ENCODE assay signal across 10 cellular contexts in genomic region chr11:99370557-99371200, GRCh38.
DNase-seq lines count a peak whose midpoint lies in the region; ATAC-seq, FAIRE-seq and TF ChIP-seq lines count a peak whose summit lies in the region.
"Had no signal": no experiment of that assay in that cellular context is flagged by ENCODE, and none has a peak within 500 bp of the region (broad histone marks: within the 10 kb centered on the region; RNA-seq: fewer than 3 reads in every experiment).

No MANE protein-coding gene starts in this region.

- H3K9ac ChIP-seq in PC-3 (ENCODE audit: low read length), result no peak overlapping the region

- H3K4me3 Mint-ChIP-seq in activated naive CD8-positive, alpha-beta T cell treated with anti-CD3 and anti-CD28 coated beads, Interleukin-2, amount 50 U/mL, for 24 hours, result no peak overlapping the region
- H3K4me3 Mint-ChIP-seq: activated naive CD4-positive, alpha-beta T cell treated with anti-CD3 and anti-CD28 coated beads, Interleukin-2, amount 50 U/mL, for 24 hours had no signal

- intact Hi-C loops in PC-3 (cut with micrococcal nuclease), result no loop called here
- intact Hi-C loops in head of caudate nucleus (cut with DNase I), result no loop called here

- DNase-seq in HCEC 1CT (peak; percentile 87), PC-3 (peak; percentile 75), head of caudate nucleus (peak in 38 of 42 donors; percentile 13 to 85 (median 48)), renal cortical epithelial cell (ENCODE audit: low read depth) (peak; percentile 32), MV-4-11 (lab: John Stamatoyannopoulos, UW) (no peak), GM12891 (ENCODE audit: insufficient read length, low spot score) (no peak)
- DNase-seq in activated naive CD8-positive, alpha-beta T cell treated with anti-CD3 and anti-CD28 coated beads, Interleukin-2, amount 50 U/mL, for 24 hours, result no peak
- no peak for DNase-seq in activated CD4-positive, alpha-beta T cell treated with anti-CD3 and anti-CD28 coated beads, Interleukin-2, amount 50 U/mL, for 1 hour

- peak; percentile 99 for ATAC-seq in PC-3
- no peak for ATAC-seq in activated naive CD8-positive, alpha-beta T cell treated with anti-CD3 and anti-CD28 coated beads, Interleukin-2, amount 50 U/mL, for 24 hours

- no peak overlapping the region for H3K4me3 ChIP-seq in PC-3 (ENCODE audit: low read length)

- H4K20me1 ChIP-seq in PC-3 (ENCODE audit: low read length), result no peaks in the 10 kb centered on the region

- peaks cover 7% of the 10 kb centered on the region for H3K9me3 Mint-ChIP-seq in activated naive CD8-positive, alpha-beta T cell treated with anti-CD3 and anti-CD28 coated beads, Interleukin-2, amount 50 U/mL, for 24 hours
- H3K9me3 Mint-ChIP-seq: activated naive CD4-positive, alpha-beta T cell treated with anti-CD3 and anti-CD28 coated beads, Interleukin-2, amount 50 U/mL, for 24 hours had no signal

- no peaks in the 10 kb centered on the region for H3K79me2 ChIP-seq in PC-3 (ENCODE audit: low read length)

- H3K36me3 Mint-ChIP-seq in activated naive CD8-positive, alpha-beta T cell treated with anti-CD3 and anti-CD28 coated beads, Interleukin-2, amount 50 U/mL, for 24 hours (ENCODE audit: low read depth), result no peaks in the 10 kb centered on the region
- H3K36me3 Mint-ChIP-seq: activated naive CD4-positive, alpha-beta T cell treated with anti-CD3 and anti-CD28 coated beads, Interleukin-2, amount 50 U/mL, for 24 hours had no signal

- H3K27me3 Mint-ChIP-seq in activated naive CD8-positive, alpha-beta T cell treated with anti-CD3 and anti-CD28 coated beads, Interleukin-2, amount 50 U/mL, for 24 hours, result no peaks in the 10 kb centered on the region
- H3K27me3 Mint-ChIP-seq: activated naive CD4-positive, alpha-beta T cell treated with anti-CD3 and anti-CD28 coated beads, Interleukin-2, amount 50 U/mL, for 24 hours had no signal

- FAIRE-seq in GM12891 (lab: Jason Lieb, UNC), result no peak
- FAIRE-seq: GM12892 had no signal

- H3K9me2 ChIP-seq in PC-3 (replicated peaks; ENCODE audit: low read length), result no peaks in the 10 kb centered on the region

- H3K4me1 Mint-ChIP-seq in activated naive CD8-positive, alpha-beta T cell treated with anti-CD3 and anti-CD28 coated beads, Interleukin-2, amount 50 U/mL, for 24 hours, result no peaks in the 10 kb centered on the region
- H3K4me1 Mint-ChIP-seq: activated naive CD4-positive, alpha-beta T cell treated with anti-CD3 and anti-CD28 coated beads, Interleukin-2, amount 50 U/mL, for 24 hours had no signal

- H3K4me2 ChIP-seq in PC-3 (ENCODE audit: low read length), result peak overlapping the region; percentile 51

- POLR2A ChIA-PET in PC-3 (lab: Charles Lee; ENCODE audit: unreplicated experiment), result interaction anchor here (0.7 kb wide), 1 partner anchor 657 kb away, joined by 4 read pairs; no protein-coding TSS in a partner anchor

- TF ChIP-seq CTCF in PC-3 (conservative IDR thresholded peaks at IDR 0.05; ENCODE audit: low read depth, low read length), result no peak

- H3K9me3 ChIP-seq in PC-3 (ENCODE audit: low read length), result no peaks in the 10 kb centered on the region

- 0 out of 2 replicates have a peak, but pooled peaks cover 5% of the 10 kb centered on the region for H3K4me1 ChIP-seq in PC-3 (ENCODE audit: insufficient read depth, low read length)

- no peak overlapping the region for H2AFZ ChIP-seq in PC-3 (ENCODE audit: low read length)

- no peak overlapping the region for H3K27ac Mint-ChIP-seq in activated naive CD8-positive, alpha-beta T cell treated with anti-CD3 and anti-CD28 coated beads, Interleukin-2, amount 50 U/mL, for 24 hours
- H3K27ac Mint-ChIP-seq: activated naive CD4-positive, alpha-beta T cell treated with anti-CD3 and anti-CD28 coated beads, Interleukin-2, amount 50 U/mL, for 24 hours had no signal

- H3K36me3 ChIP-seq in PC-3 (ENCODE audit: low read depth, low read length), result no peaks in the 10 kb centered on the region

- H3K27me3 ChIP-seq in PC-3 (ENCODE audit: low read length), result no peaks in the 10 kb centered on the region

- no TSS peak for BruUV-seq in PC-3 (replicated peaks; lab: Mats Ljungman, UMichigan)

- no peak for TF ChIP-seq POLR2A in GM12891 (IDR thresholded peaks at IDR 0.05; ENCODE audit: low read depth, low read length)

- CTCF ChIA-PET in PC-3 (lab: Charles Lee), result no interaction called here

- H3F3A ChIP-seq in PC-3 (ENCODE audit: low read length, unreplicated experiment), result no peaks in the 10 kb centered on the region

- no peak overlapping the region for H3K27ac ChIP-seq in PC-3 (ENCODE audit: low read length)

TF ChIP-seq in GM12891, 5 proteins besides CTCF, POLR2A, EP300 and RAD21:
- TF ChIP-seq SPI1 (IDR thresholded peaks at IDR 0.05; ENCODE audit: low read depth, low read length) (no peak), POLR2AphosphoS5 (IDR thresholded peaks at IDR 0.05; ENCODE audit: low read depth, low read length) (no peak), TAF1 (IDR thresholded peaks at IDR 0.05; ENCODE audit: low read depth, low read length) (no peak), POU2F2 (IDR thresholded peaks at IDR 0.05; ENCODE audit: low read depth, low read length) (no peak), PAX5 (IDR thresholded peaks at IDR 0.05; ENCODE audit: insufficient read depth, low read length, severe bottlenecking) (no peak)
TF ChIP-seq in GM12891: peak in this region for 0.

Comparison
In these comparisons a context has a peak if more than half of its experiments do, and no peak if none do; other contexts are left out.
1. DNase-seq: peak in HCEC 1CT (single experiment), PC-3 (single experiment), head of caudate nucleus (38 of 42) and renal cortical epithelial cell (single experiment); none in activated naive CD8-positive, alpha-beta T cell treated with anti-CD3 and anti-CD28 coated beads, Interleukin-2, amount 50 U/mL, for 24 hours (single experiment), activated CD4-positive, alpha-beta T cell treated with anti-CD3 and anti-CD28 coated beads, Interleukin-2, amount 50 U/mL, for 1 hour (single experiment), MV-4-11 (single experiment) and GM12891 (single experiment).